Comparison of ENCODE assay signal across 1 cellular context in the genomic region with DNA sequence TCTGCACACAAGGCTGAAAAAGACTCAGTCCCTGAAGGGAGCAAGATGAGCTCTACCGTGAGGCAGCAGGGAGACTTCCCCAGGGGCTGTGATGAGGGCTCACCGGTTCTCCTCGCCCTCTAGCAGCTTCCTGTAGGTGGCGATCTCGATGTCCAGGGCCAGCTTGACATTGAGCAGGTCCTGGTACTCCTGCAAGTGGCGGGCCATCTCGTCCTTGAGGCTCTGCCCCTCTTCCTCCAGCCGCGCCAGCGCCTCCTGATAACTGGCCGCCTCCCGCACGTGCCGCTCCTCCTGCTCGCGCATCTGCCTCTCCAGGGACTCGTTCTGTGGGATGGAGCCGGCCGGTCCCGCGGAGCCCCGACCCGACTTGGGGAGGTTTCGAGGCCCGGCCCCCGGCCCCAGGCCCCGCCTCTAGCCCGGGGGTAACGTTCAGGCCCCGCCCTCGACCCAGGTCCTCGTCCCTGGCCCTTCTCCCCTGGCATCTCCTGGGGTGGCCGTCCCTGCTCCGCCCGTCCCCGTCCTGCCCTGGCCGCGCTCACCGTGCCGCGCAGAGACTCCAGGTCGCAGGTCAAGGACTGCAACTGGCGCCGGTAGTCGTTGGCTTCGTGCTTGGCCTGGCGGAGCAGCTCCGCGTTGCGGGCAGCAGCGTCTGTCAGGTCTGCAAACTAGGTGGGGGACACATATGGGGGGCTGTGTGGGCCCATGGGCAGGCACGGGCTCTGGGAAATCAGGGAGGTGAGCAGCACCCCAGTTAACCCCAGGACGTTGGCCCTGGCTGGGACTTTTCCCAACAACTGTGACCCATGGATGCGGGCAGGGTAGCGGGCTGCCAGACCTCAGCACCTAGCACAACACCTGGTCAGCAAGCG.
TF ChIP-seq lines count a peak whose summit lies in the region.

No MANE protein-coding gene starts in this region.

TF ChIP-seq in H1, 55 proteins besides CTCF, POLR2A, EP300 and RAD21:
- no peak for TF ChIP-seq CBX8 (IDR thresholded peaks at IDR 0.05; ENCODE audit: borderline replicate concordance, low read depth, low read length)
- TF ChIP-seq ATF3 (IDR thresholded peaks at IDR 0.05; ENCODE audit: insufficient read depth, low read depth, low read length): no peak
- peak; percentile 28 for TF ChIP-seq EZH2 (IDR thresholded peaks at IDR 0.05; ENCODE audit: low read depth, low read length, severe bottlenecking)
- TF ChIP-seq CREB1 (IDR thresholded peaks at IDR 0.05): no peak
- no peak for TF ChIP-seq SIRT6 (IDR thresholded peaks at IDR 0.05; ENCODE audit: low read length)
- TF ChIP-seq SIN3A (conservative IDR thresholded peaks at IDR 0.05 in 1 of 2, IDR thresholded peaks at IDR 0.05 in 1 of 2; ENCODE audit: low read depth in 1 of 2, low read length in 2 of 2): peak in 1 of 2 experiments; percentile 82; a peak in 2 of 4 replicates
- no peak for TF ChIP-seq CEBPB (IDR thresholded peaks at IDR 0.05; ENCODE audit: low read depth, low read length)
- no peak for TF ChIP-seq CHD7 (IDR thresholded peaks at IDR 0.05; ENCODE audit: insufficient replicate concordance, low read length)
- TF ChIP-seq CTBP2 (IDR thresholded peaks at IDR 0.05; ENCODE audit: borderline replicate concordance, insufficient read depth, insufficient read length, low read length): peak; percentile 24
- TF ChIP-seq KDM5A (IDR thresholded peaks at IDR 0.05; ENCODE audit: low read length): no peak
- no peak for TF ChIP-seq RNF2 (IDR thresholded peaks at IDR 0.05; ENCODE audit: borderline replicate concordance, low read depth, low read length, missing control alignments, poor library complexity, severe bottlenecking)
- TF ChIP-seq JUND (IDR thresholded peaks at IDR 0.05; ENCODE audit: low read length): no peak
- no peak for TF ChIP-seq SP4 (IDR thresholded peaks at IDR 0.05; ENCODE audit: low read length)
- TF ChIP-seq RXRA (IDR thresholded peaks at IDR 0.05; ENCODE audit: insufficient read depth, low read depth, low read length): no peak
- no peak for TF ChIP-seq PHF8 (conservative IDR thresholded peaks at IDR 0.05; ENCODE audit: low read depth, low read length)
- TF ChIP-seq ZNF274 (IDR thresholded peaks at IDR 0.05; ENCODE audit: borderline replicate concordance, extremely low read depth, low read length): no peak
- no peak for TF ChIP-seq TEAD4 (IDR thresholded peaks at IDR 0.05; ENCODE audit: low read depth, low read length)
- 0 out of 4 replicates have a peak, but pooled peaks of 1 of the 2 experiments have one; percentile 62 for TF ChIP-seq HDAC2 (IDR thresholded peaks at IDR 0.05; ENCODE audit: borderline replicate concordance in 1 of 2, low read depth in 2 of 2, low read length in 2 of 2)
- no peak for TF ChIP-seq BACH1 (IDR thresholded peaks at IDR 0.05; ENCODE audit: low read length)
- no peak for TF ChIP-seq CHD2 (IDR thresholded peaks at IDR 0.05; ENCODE audit: low read length)
- TF ChIP-seq GABPA (IDR thresholded peaks at IDR 0.05; ENCODE audit: borderline replicate concordance, insufficient read depth, low read length): peak; percentile 66; the same call in 1 of the 2 replicates
- no peak for TF ChIP-seq BCL11A (IDR thresholded peaks at IDR 0.05; ENCODE audit: low read depth in 2 of 2, low read length in 2 of 2)
- TF ChIP-seq FOSL1 (IDR thresholded peaks at IDR 0.05; ENCODE audit: insufficient read depth, low read depth, low read length): no peak
- peak; percentile 86 for TF ChIP-seq KDM4A (IDR thresholded peaks at IDR 0.05; ENCODE audit: low read depth, low read length, severe bottlenecking)
- TF ChIP-seq YY1 (IDR thresholded peaks at IDR 0.05; ENCODE audit: low read depth, low read length): no peak; the same call in 1 of the 2 replicates
- no peak for TF ChIP-seq EGR1 (IDR thresholded peaks at IDR 0.05; ENCODE audit: borderline replicate concordance, low read depth, low read length)
- TF ChIP-seq, protein P1, sequence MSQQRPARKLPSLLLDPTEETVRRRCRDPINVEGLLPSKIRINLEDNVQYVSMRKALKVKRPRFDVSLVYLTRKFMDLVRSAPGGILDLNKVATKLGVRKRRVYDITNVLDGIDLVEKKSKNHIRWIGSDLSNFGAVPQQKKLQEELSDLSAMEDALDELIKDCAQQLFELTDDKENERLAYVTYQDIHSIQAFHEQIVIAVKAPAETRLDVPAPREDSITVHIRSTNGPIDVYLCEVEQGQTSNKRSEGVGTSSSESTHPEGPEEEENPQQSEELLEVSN (IDR thresholded peaks at IDR 0.05): peak; percentile 93
- TF ChIP-seq CHD1 (IDR thresholded peaks at IDR 0.05; ENCODE audit: low read depth, low read length): no peak
- TF ChIP-seq GTF2F1 (IDR thresholded peaks at IDR 0.05; ENCODE audit: borderline replicate concordance, low read depth, low read length): no peak
- no peak for TF ChIP-seq TAF7 (optimal IDR thresholded peaks at IDR 0.05; ENCODE audit: borderline replicate concordance, low read depth, low read length)
- no peak for TF ChIP-seq SP1 (IDR thresholded peaks at IDR 0.05; ENCODE audit: low read depth, low read length)
- TF ChIP-seq BRCA1 (IDR thresholded peaks at IDR 0.05; ENCODE audit: low read depth, low read length): no peak
- no peak for TF ChIP-seq SP2 (IDR thresholded peaks at IDR 0.05; ENCODE audit: low read length)
- no peak for TF ChIP-seq CBX5 (IDR thresholded peaks at IDR 0.05; ENCODE audit: low read depth, low read length)
- no peak for TF ChIP-seq POU5F1 (IDR thresholded peaks at IDR 0.05; ENCODE audit: low read depth, low read length)
- TF ChIP-seq TCF12 (IDR thresholded peaks at IDR 0.05; ENCODE audit: low read depth, low read length): no peak
- no peak for TF ChIP-seq SIX5 (IDR thresholded peaks at IDR 0.05; ENCODE audit: low read depth, low read length)
- peak; percentile 63 for TF ChIP-seq ASH2L (IDR thresholded peaks at IDR 0.05; ENCODE audit: low read length)
- no peak for TF ChIP-seq ATF2 (IDR thresholded peaks at IDR 0.05; ENCODE audit: low read length)
- TF ChIP-seq MAFK (IDR thresholded peaks at IDR 0.05; ENCODE audit: low read depth, low read length): no peak
- no peak for TF ChIP-seq KDM1A (IDR thresholded peaks at IDR 0.05; ENCODE audit: borderline replicate concordance, low read length)
- no peak for TF ChIP-seq SUZ12 (IDR thresholded peaks at IDR 0.05; ENCODE audit: low read length)
- TF ChIP-seq RFX5 (IDR thresholded peaks at IDR 0.05; ENCODE audit: borderline replicate concordance, low read depth, low read length): no peak
- no peak for TF ChIP-seq NANOG (IDR thresholded peaks at IDR 0.05; ENCODE audit: insufficient read depth, low read depth, low read length, poor library complexity, severe bottlenecking)
- no peak for TF ChIP-seq SRF (IDR thresholded peaks at IDR 0.05; ENCODE audit: low read depth, low read length)
- TF ChIP-seq, protein P2, sequence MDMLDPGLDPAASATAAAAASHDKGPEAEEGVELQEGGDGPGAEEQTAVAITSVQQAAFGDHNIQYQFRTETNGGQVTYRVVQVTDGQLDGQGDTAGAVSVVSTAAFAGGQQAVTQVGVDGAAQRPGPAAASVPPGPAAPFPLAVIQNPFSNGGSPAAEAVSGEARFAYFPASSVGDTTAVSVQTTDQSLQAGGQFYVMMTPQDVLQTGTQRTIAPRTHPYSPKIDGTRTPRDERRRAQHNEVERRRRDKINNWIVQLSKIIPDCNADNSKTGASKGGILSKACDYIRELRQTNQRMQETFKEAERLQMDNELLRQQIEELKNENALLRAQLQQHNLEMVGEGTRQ (IDR thresholded peaks at IDR 0.05; ENCODE audit: low read length): peak; percentile 64
- peak; percentile 39; the same call in 1 of the 2 replicates for TF ChIP-seq TAF1 (IDR thresholded peaks at IDR 0.05; ENCODE audit: low read depth, low read length)
- no peak; the same call in 1 of the 2 replicates for TF ChIP-seq RBBP5 (IDR thresholded peaks at IDR 0.05; ENCODE audit: borderline replicate concordance, low read depth, low read length)
- TF ChIP-seq JUN (IDR thresholded peaks at IDR 0.05; ENCODE audit: low read depth, low read length): no peak
- no peak for TF ChIP-seq HDAC6 (IDR thresholded peaks at IDR 0.05; ENCODE audit: low read depth, low read length)
- no peak for TF ChIP-seq POLR2AphosphoS5 (IDR thresholded peaks at IDR 0.05; ENCODE audit: low read depth, low read length)
- no peak for TF ChIP-seq SAP30 (IDR thresholded peaks at IDR 0.05; ENCODE audit: insufficient read depth, insufficient replicate concordance, low read length)
- TF ChIP-seq, protein P3, sequence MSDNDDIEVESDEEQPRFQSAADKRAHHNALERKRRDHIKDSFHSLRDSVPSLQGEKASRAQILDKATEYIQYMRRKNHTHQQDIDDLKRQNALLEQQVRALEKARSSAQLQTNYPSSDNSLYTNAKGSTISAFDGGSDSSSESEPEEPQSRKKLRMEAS (IDR thresholded peaks at IDR 0.05): peak; percentile 95
- TF ChIP-seq NRF1 (IDR thresholded peaks at IDR 0.05; ENCODE audit: low read depth, low read length): no peak
- peak; percentile 60; the same call in 1 of the 2 replicates for TF ChIP-seq TBP (IDR thresholded peaks at IDR 0.05; ENCODE audit: low read depth, low read length)
